Comparison of ENCODE assay signal across 17 cellular contexts in genomic region chr4:43765514-43765913, GRCh38.
"Had no signal": no experiment of that assay in that cellular context is flagged by ENCODE, and none has a peak within 500 bp of the region (broad histone marks: within the 10 kb centered on the region; RNA-seq: fewer than 3 reads in every experiment).

No MANE protein-coding gene starts in this region.

- H3K4me1 Mint-ChIP-seq: activated CD4-positive, alpha-beta T cell treated with anti-CD3 and anti-CD28 coated beads, Interleukin-2, amount 10 ng/mL, durations not matched to agents 24 days and 14 days; activated naive CD8-positive, alpha-beta T cell treated with anti-CD3 and anti-CD28 coated beads, Interleukin-2, amount 10 ng/mL, durations not matched to agents 7 days and 5 days; central memory CD8-positive, alpha-beta T cell had no signal

- H3K4me3 Mint-ChIP-seq: activated B cell treated with CpG ODN at 0.5 μM for 24 hours; activated CD4-positive, alpha-beta T cell treated with anti-CD3 and anti-CD28 coated beads, Interleukin-2, amount 10 ng/mL, durations not matched to agents 24 days and 14 days; activated naive CD8-positive, alpha-beta T cell treated with anti-CD3 and anti-CD28 coated beads, Interleukin-2, amount 10 ng/mL, durations not matched to agents 7 days and 5 days; activated T-helper 1 cell treated with anti-CD3 and anti-CD28 coated beads, Interleukin-12 subunit alpha, Interleukin-12 subunit beta, Interleukin-2, Interleukin-4 antibody, amounts not matched to agents 30 ng/mL and 10 ng/mL and 1 ng/mL, durations not matched to agents 14 hours and 24 hours and 36 hours; central memory CD8-positive, alpha-beta T cell; dendritic cell treated with granulocyte-macrophage colony-stimulating factor and Interleukin-4, amounts not matched to agents 40 ng/mL and 50 ng/mL, for 4 days; natural killer cell treated with Interleukin-12 subunit alpha and Interleukin-12 subunit beta and Interleukin-15 and Interleukin-18, amount 100 ng/mL, for 72 hours; stimulated activated memory B cell treated with anti-CD40 and anti-IgM and Interleukin-4, amounts not matched to agents 10 μg/mL and 1 μg/mL and 100 μg/mL, for 72 hours had no signal

- H3K9me3 Mint-ChIP-seq: activated B cell treated with CpG ODN at 0.5 μM for 24 hours; activated T-helper 1 cell treated with anti-CD3 and anti-CD28 coated beads, Interleukin-12 subunit alpha, Interleukin-12 subunit beta, Interleukin-2, Interleukin-4 antibody, amounts not matched to agents 30 ng/mL and 10 ng/mL and 1 ng/mL, durations not matched to agents 14 hours and 24 hours and 36 hours; dendritic cell treated with granulocyte-macrophage colony-stimulating factor and Interleukin-4, amounts not matched to agents 40 ng/mL and 50 ng/mL, for 4 days; stimulated activated memory B cell treated with anti-CD40 and anti-IgM and Interleukin-4, amounts not matched to agents 10 μg/mL and 1 μg/mL and 100 μg/mL, for 72 hours had no signal

- H3K27me3 ChIP-seq: brain microvascular endothelial cell, heart left ventricle, thyroid gland had no signal

- H3K36me3 ChIP-seq: brain microvascular endothelial cell, heart left ventricle, thyroid gland had no signal

- FAIRE-seq: urothelium cell line had no signal

- H3K27ac Mint-ChIP-seq: activated B cell treated with CpG ODN at 0.5 μM for 24 hours; activated CD4-positive, alpha-beta T cell treated with anti-CD3 and anti-CD28 coated beads, Interleukin-2, amount 10 ng/mL, durations not matched to agents 24 days and 14 days; activated naive CD8-positive, alpha-beta T cell treated with anti-CD3 and anti-CD28 coated beads, Interleukin-2, amount 10 ng/mL, durations not matched to agents 7 days and 5 days; activated T-helper 1 cell treated with anti-CD3 and anti-CD28 coated beads, Interleukin-12 subunit alpha, Interleukin-12 subunit beta, Interleukin-2, Interleukin-4 antibody, amounts not matched to agents 30 ng/mL and 10 ng/mL and 1 ng/mL, durations not matched to agents 14 hours and 24 hours and 36 hours; dendritic cell treated with granulocyte-macrophage colony-stimulating factor and Interleukin-4, amounts not matched to agents 40 ng/mL and 50 ng/mL, for 4 days; natural killer cell treated with Interleukin-12 subunit alpha and Interleukin-12 subunit beta and Interleukin-15 and Interleukin-18, amount 100 ng/mL, for 72 hours; stimulated activated memory B cell treated with anti-CD40 and anti-IgM and Interleukin-4, amounts not matched to agents 10 μg/mL and 1 μg/mL and 100 μg/mL, for 72 hours had no signal

- H3K9me3 ChIP-seq: heart left ventricle, thyroid gland had no signal

- H3K4me3 ChIP-seq: heart left ventricle, thyroid gland had no signal

- H3K27ac ChIP-seq: brain microvascular endothelial cell, heart left ventricle, thyroid gland had no signal

- H3K4me1 ChIP-seq: heart left ventricle, thyroid gland had no signal

- H3K27me3 Mint-ChIP-seq: activated B cell treated with CpG ODN at 0.5 μM for 24 hours; activated CD4-positive, alpha-beta T cell treated with anti-CD3 and anti-CD28 coated beads, Interleukin-2, amount 10 ng/mL, durations not matched to agents 24 days and 14 days; activated naive CD8-positive, alpha-beta T cell treated with anti-CD3 and anti-CD28 coated beads, Interleukin-2, amount 10 ng/mL, durations not matched to agents 7 days and 5 days; central memory CD8-positive, alpha-beta T cell; dendritic cell treated with granulocyte-macrophage colony-stimulating factor and Interleukin-4, amounts not matched to agents 40 ng/mL and 50 ng/mL, for 4 days; natural killer cell treated with Interleukin-12 subunit alpha and Interleukin-12 subunit beta and Interleukin-15 and Interleukin-18, amount 100 ng/mL, for 72 hours; stimulated activated memory B cell treated with anti-CD40 and anti-IgM and Interleukin-4, amounts not matched to agents 10 μg/mL and 1 μg/mL and 100 μg/mL, for 72 hours had no signal

- DNase-seq: activated B cell treated with CpG ODN at 0.5 μM for 24 hours; activated CD4-positive, alpha-beta T cell treated with anti-CD3 and anti-CD28 coated beads, Interleukin-2, amount 10 ng/mL, durations not matched to agents 24 days and 14 days; activated CD8-positive, alpha-beta memory T cell treated with anti-CD3 and anti-CD28 coated beads for 24 hours; activated naive CD4-positive, alpha-beta T cell; activated naive CD8-positive, alpha-beta T cell treated with anti-CD3 and anti-CD28 coated beads, Interleukin-2, amount 10 ng/mL, durations not matched to agents 7 days and 5 days; brain microvascular endothelial cell; effector memory CD4-positive, alpha-beta T cell; foreskin melanocyte; heart left ventricle; stimulated activated CD4-positive, alpha-beta T cell treated with anti-CD3 and anti-CD28 coated beads, Interleukin-2, amount 100 ng/mL, for 48 hours; thyroid gland had no signal

- H3K36me3 Mint-ChIP-seq: activated naive CD8-positive, alpha-beta T cell treated with anti-CD3 and anti-CD28 coated beads, Interleukin-2, amount 10 ng/mL, durations not matched to agents 7 days and 5 days; natural killer cell treated with Interleukin-12 subunit alpha and Interleukin-12 subunit beta and Interleukin-15 and Interleukin-18, amount 100 ng/mL, for 72 hours; stimulated activated memory B cell treated with anti-CD40 and anti-IgM and Interleukin-4, amounts not matched to agents 10 μg/mL and 1 μg/mL and 100 μg/mL, for 72 hours had no signal

- ATAC-seq: heart left ventricle; natural killer cell treated with Interleukin-12 subunit alpha and Interleukin-12 subunit beta and Interleukin-15 and Interleukin-18, amount 100 ng/mL, for 72 hours; stimulated activated memory B cell treated with anti-CD40 and anti-IgM and Interleukin-4, amounts not matched to agents 10 μg/mL and 1 μg/mL and 100 μg/mL, for 72 hours had no signal
